In the genomic region with DNA sequence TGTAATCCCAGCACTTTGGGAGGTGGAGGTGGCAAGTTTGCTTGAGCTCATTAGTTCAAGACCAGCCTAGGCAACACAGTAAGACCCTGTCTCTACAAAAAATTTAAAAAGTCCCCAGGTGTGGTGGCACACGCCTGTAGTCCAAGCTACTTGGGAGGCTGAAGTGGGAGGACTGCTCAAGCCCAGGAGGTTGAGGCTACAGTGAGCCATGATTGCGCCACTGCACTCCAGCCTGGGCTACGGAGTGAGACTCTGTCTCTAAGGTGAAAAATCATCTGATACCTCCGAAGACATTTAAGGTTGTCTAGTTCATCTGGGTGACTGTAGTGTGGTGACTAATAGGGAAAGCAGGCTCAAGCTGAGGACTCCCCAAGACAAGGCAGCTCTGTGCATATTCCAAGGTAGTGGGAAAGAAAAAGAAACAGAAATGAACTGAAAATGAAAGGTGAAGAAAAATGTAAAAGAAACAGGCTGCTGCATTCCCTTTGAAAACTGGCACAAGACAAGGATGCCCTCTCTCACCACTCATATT, we compare ENCODE assay signal across 23 cellular contexts. TPM values are rescaled to one million over a fixed set of nuclear protein-coding genes. Genes with fewer than 3 reads are reported as not detected.
DNase-seq lines count a peak whose midpoint lies in the region; ATAC-seq and TF ChIP-seq lines count a peak whose summit lies in the region.
"Had no signal": no experiment of that assay in that cellular context is flagged by ENCODE, and none has a peak within 500 bp of the region (broad histone marks: within the 10 kb centered on the region; RNA-seq: fewer than 3 reads in every experiment).

No MANE protein-coding gene starts in this region.

- peaks cover 6% of the 10 kb centered on the region for H3F3A ChIP-seq in SK-N-SH (replicated peaks; ENCODE audit: insufficient read depth)

- intact Hi-C loops in natural killer cell (cut with micrococcal nuclease) (no loop called here), tibial artery (cut with DNase I; ENCODE audit: low total_unique reads) (no loop called here)

- ATAC-seq in natural killer cell (no peak), esophagus mucosa (peak; percentile 69)
- no peak for ATAC-seq in natural killer cell treated with Interleukin-12 subunit alpha and Interleukin-12 subunit beta and Interleukin-15 and Interleukin-18, amount 100 ng/mL, for 72 hours
- ATAC-seq: CD8-positive, alpha-beta T cell; GM23338 had no signal

- H3K9ac ChIP-seq in SK-N-SH = no peak overlapping the region

- H3K9me3 ChIP-seq in SK-N-SH = no peaks in the 10 kb centered on the region
- no peaks in the 10 kb centered on the region for H3K9me3 ChIP-seq in tibial artery
- H3K9me3 ChIP-seq: stomach, upper lobe of left lung had no signal

- H3K4me3 ChIP-seq in SK-N-SH (ENCODE audit: low read depth in 2 of 2, low read length in 1 of 2) = no peak overlapping the region
- no peak overlapping the region for H3K4me3 ChIP-seq in tibial artery
- H3K4me3 ChIP-seq: GM23338, stomach, upper lobe of left lung had no signal

- H3K9me3 Mint-ChIP-seq in natural killer cell (peaks cover 0 to 2% of the 10 kb centered on the region in 2 donors), osteocyte (ENCODE audit: unreplicated experiment) (no peaks in the 10 kb centered on the region)
- no peaks in the 10 kb centered on the region for H3K9me3 Mint-ChIP-seq in natural killer cell treated with Interleukin-12 subunit alpha and Interleukin-12 subunit beta and Interleukin-15 and Interleukin-18, amount 100 ng/mL, for 72 hours
- H3K9me3 Mint-ChIP-seq: CD8-positive, alpha-beta T cell had no signal

- H2AFZ ChIP-seq in SK-N-SH (ENCODE audit: low read depth) = no peak overlapping the region
- H2AFZ ChIP-seq: GM23338 had no signal

- no peak overlapping the region for H3K4me2 ChIP-seq in SK-N-SH
- H3K4me2 ChIP-seq: GM23338 had no signal

- H3K27ac Mint-ChIP-seq in natural killer cell (peak overlapping the region; percentile 2 to 69), osteocyte (ENCODE audit: unreplicated experiment) (no peak overlapping the region)
- no peak overlapping the region for H3K27ac Mint-ChIP-seq in natural killer cell treated with Interleukin-12 subunit alpha and Interleukin-12 subunit beta and Interleukin-15 and Interleukin-18, amount 100 ng/mL, for 72 hours
- H3K27ac Mint-ChIP-seq: CD8-positive, alpha-beta T cell; GM23338; T-helper 1 cell treated with Interleukin-12 subunit alpha and Interleukin-12 subunit beta and Interleukin-4 antibody, amounts not matched to agents 30 μg/mL and 1 μg/mL, for 36 hours had no signal

- no peaks in the 10 kb centered on the region for H3K9me2 ChIP-seq in SK-N-SH

- no peak for TF ChIP-seq EP300 in SK-N-SH (IDR thresholded peaks at IDR 0.05; ENCODE audit: borderline replicate concordance in 1 of 2, low read depth in 1 of 2, low read length in 1 of 2)

- H3K27ac ChIP-seq in SK-N-SH (ENCODE audit: low read depth in 2 of 2, low read length in 1 of 2) = no peak overlapping the region
- H3K27ac ChIP-seq in tibial artery = no peak overlapping the region
- H3K27ac ChIP-seq: stomach, upper lobe of left lung, WERI-Rb-1 had no signal

- H3K27me3 Mint-ChIP-seq in natural killer cell (ENCODE audit: low read depth in 2 of 2) (no peaks in the 10 kb centered on the region), osteocyte (ENCODE audit: unreplicated experiment) (no peaks in the 10 kb centered on the region)
- H3K27me3 Mint-ChIP-seq in natural killer cell treated with Interleukin-12 subunit alpha and Interleukin-12 subunit beta and Interleukin-15 and Interleukin-18, amount 100 ng/mL, for 72 hours = no peaks in the 10 kb centered on the region

- WGBS in SK-N-SH (ENCODE audit: low lambda C conversion rate) = 71% methylated on average over 4 of the region's 4 CpGs

- H3K27me3 ChIP-seq in SK-N-SH (ENCODE audit: insufficient read depth) (no peaks in the 10 kb centered on the region), tibial artery (no peaks in the 10 kb centered on the region)
- H3K27me3 ChIP-seq: stomach, upper lobe of left lung had no signal

- CTCF ChIA-PET in SK-N-SH (lab: Yijun Ruan, JAX) = no interaction called here

- H4K20me1 ChIP-seq in SK-N-SH (ENCODE audit: insufficient read depth) = peaks cover 39% of the 10 kb centered on the region

- peaks cover 98% of the 10 kb centered on the region for H3K79me2 ChIP-seq in SK-N-SH (ENCODE audit: insufficient read depth)

- no peak for TF ChIP-seq CTCF in natural killer cell (IDR thresholded peaks at IDR 0.05)
- TF ChIP-seq CTCF in SK-N-SH (IDR thresholded peaks at IDR 0.05) = no peak
- TF ChIP-seq CTCF in tibial artery (IDR thresholded peaks at IDR 0.05) = no peak
- TF ChIP-seq CTCF in osteocyte (IDR thresholded peaks at IDR 0.05) = no peak

- H3K4me1 Mint-ChIP-seq in natural killer cell = peaks cover 64 to 74% of the 10 kb centered on the region in 2 donors
- peaks cover 49 to 67% of the 10 kb centered on the region in 2 donors for H3K4me1 Mint-ChIP-seq in natural killer cell treated with Interleukin-12 subunit alpha and Interleukin-12 subunit beta and Interleukin-15 and Interleukin-18, amount 100 ng/mL, for 72 hours (ENCODE audit: low read depth in 2 of 2)
- H3K4me1 Mint-ChIP-seq in osteocyte (ENCODE audit: unreplicated experiment) = peaks cover 14% of the 10 kb centered on the region

- no peak overlapping the region for H3K4me3 Mint-ChIP-seq in natural killer cell
- no peak overlapping the region for H3K4me3 Mint-ChIP-seq in natural killer cell treated with Interleukin-12 subunit alpha and Interleukin-12 subunit beta and Interleukin-15 and Interleukin-18, amount 100 ng/mL, for 72 hours
- no peak overlapping the region for H3K4me3 Mint-ChIP-seq in osteocyte (ENCODE audit: unreplicated experiment)
- H3K4me3 Mint-ChIP-seq: CD8-positive, alpha-beta T cell; GM23338; T-helper 1 cell treated with Interleukin-12 subunit alpha and Interleukin-12 subunit beta and Interleukin-4 antibody, amounts not matched to agents 30 μg/mL and 1 μg/mL, for 36 hours had no signal

- peaks cover 0 to 4% of the 10 kb centered on the region in 2 experiments for H3K36me3 ChIP-seq in SK-N-SH (replicated peaks in 1 of 2; ENCODE audit: control insufficient read depth in 1 of 2, insufficient read depth in 2 of 2, low read length in 1 of 2)
- H3K36me3 ChIP-seq in tibial artery = no peaks in the 10 kb centered on the region
- H3K36me3 ChIP-seq: upper lobe of left lung had no signal

- H3K36me3 Mint-ChIP-seq in natural killer cell (no peaks in the 10 kb centered on the region), osteocyte (ENCODE audit: unreplicated experiment) (peaks cover 2% of the 10 kb centered on the region)
- H3K36me3 Mint-ChIP-seq in natural killer cell treated with Interleukin-12 subunit alpha and Interleukin-12 subunit beta and Interleukin-15 and Interleukin-18, amount 100 ng/mL, for 72 hours = peaks cover 5% of the 10 kb centered on the region

- no peak for DNase-seq in natural killer cell
- no peak for DNase-seq in natural killer cell treated with Interleukin-12 subunit alpha and Interleukin-12 subunit beta and Interleukin-15 and Interleukin-18, amount 100 ng/mL, for 72 hours (ENCODE audit: low spot score)
- DNase-seq in SK-N-SH = no peak
- no peak for DNase-seq in activated CD4-positive, CD25-positive, alpha-beta regulatory T cell treated with anti-CD3 and anti-CD28 coated beads, Interleukin-2, amount 50 U/mL, for 72 hours
- DNase-seq in tibial artery = no peak
- no peak for DNase-seq in OCI-M1 (lab: John Stamatoyannopoulos, UW)
- DNase-seq in osteocyte (ENCODE audit: extremely low spot score, unreplicated experiment) = no peak
- DNase-seq: activated CD8-positive, alpha-beta memory T cell treated with anti-CD3 and anti-CD28 coated beads for 24 hours; amniotic stem cell; CD8-positive, alpha-beta T cell; DMS79 treated with DMSO at 0.1 percent for 48 hours; foreskin melanocyte; midbrain; MV-4-11; NCI-H187 treated with DMSO at 0.1 percent for 48 hours; NCI-H345; SHP77; stomach; upper lobe of left lung; WERI-Rb-1 had no signal

- TF ChIP-seq RAD21 in SK-N-SH (IDR thresholded peaks at IDR 0.05; ENCODE audit: low read length) = no peak

- H3K4me1 ChIP-seq in SK-N-SH (ENCODE audit: control insufficient read depth in 1 of 2, insufficient read depth in 2 of 2, low read depth in 1 of 2, low read length in 1 of 2) = peaks cover 4 to 9% of the 10 kb centered on the region in 2 experiments; a peak in 2 of 4 replicates
- H3K4me1 ChIP-seq in tibial artery = peaks cover 0 to 46% (median 12%) of the 10 kb centered on the region in 4 donors

- POLR2A ChIA-PET in SK-N-SH (lab: Yijun Ruan, JAX) = no interaction called here

TF ChIP-seq in SK-N-SH, 30 proteins besides CTCF, POLR2A, EP300 and RAD21:
- peak; percentile 5; the same call in 1 of the 2 replicates for TF ChIP-seq FOSL2 (IDR thresholded peaks at IDR 0.05; ENCODE audit: borderline replicate concordance, low read depth)
- no peak for TF ChIP-seq USF1 (IDR thresholded peaks at IDR 0.05; ENCODE audit: borderline replicate concordance, low read depth)

RNA-seq across cellular contexts. Expression of gene FRYL, which starts 23.3 kb away (rescaled TPM):
- 100 to 1,000 TPM; 143 to 181 (median 146) TPM for total RNA-seq in natural killer cell
- 100 to 1,000 TPM in 1 of 2 donors, 10 to 100 TPM in 1; 99.0 to 113 TPM for total RNA-seq in natural killer cell treated with Interleukin-12 subunit alpha and Interleukin-12 subunit beta and Interleukin-15 and Interleukin-18, amount 100 ng/mL, for 72 hours
- 8.2 and 10.2 TPM in 2 replicates for polyA plus RNA-seq in SK-N-SH (2012; rRNA removed)
- polyA plus RNA-seq in SK-N-SH (2012; cell fraction: cytosol; rRNA removed) = 9.2 and 9.3 TPM in 2 replicates
- 12.3 and 30.0 TPM in 2 replicates for polyA plus RNA-seq in SK-N-SH (2012; cell fraction: nucleus; rRNA removed)
- 31.8 TPM for total RNA-seq in esophagus mucosa
- total RNA-seq in osteocyte = 54.8 and 61.9 TPM in 2 replicates

Comparison
In these comparisons a context has a peak if more than half of its experiments do, and no peak if none do; other contexts are left out.
1. H3K27ac Mint-ChIP-seq: peak in natural killer cell (2 of 2); none in natural killer cell treated with Interleukin-12 subunit alpha and Interleukin-12 subunit beta and Interleukin-15 and Interleukin-18, amount 100 ng/mL, for 72 hours (0 of 2) and osteocyte (single experiment).